24 cellular contexts compared by ENCODE assay signal in the genomic region with DNA sequence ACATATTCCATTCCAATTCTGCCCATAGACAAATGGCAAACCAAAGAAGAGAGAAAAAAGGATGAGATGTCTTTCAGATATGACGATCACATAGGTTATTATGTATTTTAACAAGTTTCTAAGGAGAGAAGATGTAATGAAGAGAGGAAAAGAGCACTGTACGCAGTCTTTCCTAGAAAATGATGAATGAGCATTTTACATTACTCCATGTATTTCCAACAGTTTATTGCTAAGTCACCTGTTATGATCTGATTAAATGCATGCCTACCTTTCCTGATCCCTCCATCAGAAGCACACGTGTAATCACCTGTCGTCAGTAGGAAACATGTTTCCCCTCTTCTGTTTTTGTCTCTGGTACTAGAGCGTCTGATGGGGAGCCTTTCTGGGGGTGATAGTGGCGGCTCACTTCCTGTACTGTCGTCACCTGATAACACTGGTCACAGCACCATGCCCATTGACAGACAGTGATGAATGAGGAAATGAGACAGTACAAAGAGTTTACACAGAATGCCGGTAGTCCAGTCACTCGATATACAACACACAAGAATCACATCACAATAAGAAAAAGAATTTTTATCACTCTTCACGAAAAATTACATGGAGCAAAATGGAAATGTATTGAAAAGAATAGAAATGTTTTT.
A peak's percentile ranks its signal among the peaks of the same experiment; 100 is the strongest.
DNase-seq lines count a peak whose midpoint lies in the region; ATAC-seq, FAIRE-seq and TF ChIP-seq lines count a peak whose summit lies in the region.
"Had no signal": no experiment of that assay in that cellular context is flagged by ENCODE, and none has a peak within 500 bp of the region (broad histone marks: within the 10 kb centered on the region; RNA-seq: fewer than 3 reads in every experiment).

No MANE protein-coding gene starts in this region.

- POLR2A ChIA-PET in GM12878 (lab: Charles Lee) (no interaction called here), HepG2 (lab: Yijun Ruan, JAX) (no interaction called here)

- RAD21 ChIA-PET in GM12878 (lab: Charles Lee; ENCODE audit: unreplicated experiment): no interaction called here

- TF ChIP-seq CTCF in GM12878 (IDR thresholded peaks at IDR 0.05 in 2 of 3, conservative IDR thresholded peaks at IDR 0.05 in 1 of 3; ENCODE audit: control insufficient read depth in 2 of 3, extremely low read depth in 1 of 3, insufficient read depth in 1 of 3, low read depth in 3 of 3, low read length in 3 of 3) (no peak), HepG2 (CRISPR knock-in tag; IDR thresholded peaks at IDR 0.05) (no peak), prostate gland (IDR thresholded peaks at IDR 0.05) (no peak)

- peak; percentile 77 for ATAC-seq in GM12878
- no peak for ATAC-seq in HepG2
- no peak for ATAC-seq in GM21737 (IDR thresholded peaks at IDR 0.05; ENCODE audit: unreplicated experiment)

- H3K79me2 ChIP-seq in GM12878 (ENCODE audit: control insufficient read depth, insufficient read depth, low read length): no peaks in the 10 kb centered on the region
- no peaks in the 10 kb centered on the region for H3K79me2 ChIP-seq in HepG2 (ENCODE audit: insufficient read depth, low read length)

- no peaks in the 10 kb centered on the region for H3K4me1 ChIP-seq in GM12878 (ENCODE audit: control insufficient read depth, insufficient read depth, low read length)
- H3K4me1 ChIP-seq in HepG2 (ENCODE audit: insufficient read depth, low read length): no peaks in the 10 kb centered on the region
- H3K4me1 ChIP-seq in prostate gland (replicated peaks): no peaks in the 10 kb centered on the region
- H3K4me1 ChIP-seq: Caco-2, SJSA1 had no signal

- in situ Hi-C loops in GM12878 (cut with MboI): no loop called here
- in situ Hi-C loops in HepG2 (cut with HindIII; ENCODE audit: extremely low pct_ligation_motif_present, low pct_unique_long_range_greater_than_20kb): no loop called here

- SMC1A ChIA-PET in GM12878 (lab: Charles Lee; ENCODE audit: uncharacterized antibody, unreplicated experiment): no interaction called here

- H2AFZ ChIP-seq in GM12878 (ENCODE audit: control insufficient read depth, low read depth, low read length) (no peak overlapping the region), HepG2 (ENCODE audit: low read length) (no peak overlapping the region)

- no peak for TF ChIP-seq POLR2A in GM12878 (IDR thresholded peaks at IDR 0.05; ENCODE audit: low read depth, low read length)
- no peak for TF ChIP-seq POLR2A in HepG2 (IDR thresholded peaks at IDR 0.05; ENCODE audit: insufficient read depth in 1 of 2, low read depth in 2 of 2, low read length in 2 of 2)
- TF ChIP-seq POLR2A in prostate gland (IDR thresholded peaks at IDR 0.05): no peak

- intact Hi-C loops in GM12878 (cut with micrococcal nuclease; ENCODE audit: unreplicated experiment) (no loop called here), HepG2 (cut with micrococcal nuclease; ENCODE audit: unreplicated experiment) (no loop called here), prostate gland (cut with DNase I) (no loop called here)

- no peaks in the 10 kb centered on the region for H4K20me1 ChIP-seq in GM12878 (ENCODE audit: control insufficient read depth, insufficient read depth)
- H4K20me1 ChIP-seq in HepG2 (ENCODE audit: insufficient read depth, low read length): no peaks in the 10 kb centered on the region

- H3K27ac ChIP-seq in GM12878 (ENCODE audit: control insufficient read depth, insufficient read depth) (no peak overlapping the region), HepG2 (ENCODE audit: extremely low read length, insufficient read depth, low read length) (no peak overlapping the region), prostate gland (no peak overlapping the region)
- H3K27ac ChIP-seq: KMS-11, SJSA1 had no signal

- H3K36me3 ChIP-seq in GM12878 (ENCODE audit: control insufficient read depth in 2 of 2, insufficient read depth in 2 of 2, low read length in 1 of 2) (no peaks in the 10 kb centered on the region), HepG2 (replicated peaks in 1 of 2; ENCODE audit: control insufficient read depth in 1 of 2, insufficient read depth in 2 of 2, low read length in 2 of 2) (no peaks in the 10 kb centered on the region), prostate gland (no peaks in the 10 kb centered on the region)
- H3K36me3 ChIP-seq: SJSA1 had no signal

- no peak overlapping the region for H3K9ac ChIP-seq in GM12878 (ENCODE audit: control insufficient read depth, insufficient read depth, low read length)
- no peak overlapping the region for H3K9ac ChIP-seq in HepG2 (ENCODE audit: insufficient read depth, low read depth, low read length)
- H3K9ac ChIP-seq: KMS-11 had no signal

- H3K27me3 ChIP-seq in GM12878 (replicated peaks in 1 of 2; ENCODE audit: control insufficient read depth in 2 of 2, insufficient read depth in 2 of 2, low read length in 1 of 2) (no peaks in the 10 kb centered on the region), HepG2 (ENCODE audit: control insufficient read depth in 1 of 2, insufficient read depth in 2 of 2, low read length in 2 of 2) (no peaks in the 10 kb centered on the region), prostate gland (replicated peaks; ENCODE audit: insufficient read depth) (no peaks in the 10 kb centered on the region)
- H3K27me3 ChIP-seq: SJSA1 had no signal

- CTCF ChIA-PET in GM12878 (lab: Yijun Ruan, JAX): no interaction called here
- CTCF ChIA-PET in HepG2 (lab: Yijun Ruan, JAX; ENCODE audit: low intra/inter-chr PET ratio, low total read pairs): no interaction called here

- no peak for TF ChIP-seq RAD21 in GM12878 (IDR thresholded peaks at IDR 0.05; ENCODE audit: insufficient read depth, low read depth, low read length)
- no peak for TF ChIP-seq RAD21 in HepG2 (CRISPR knock-in tag; IDR thresholded peaks at IDR 0.05)

- WGBS in GM12878 (ENCODE audit: insufficient coverage, insufficient replicate concordance, low lambda C conversion rate, missing lambda C conversion rate): 37% methylated on average over 10 of the region's 10 CpGs
- WGBS in HepG2 (ENCODE audit: low lambda C conversion rate): 15% methylated on average over 10 of the region's 10 CpGs
- WGBS in prostate gland: 76% methylated on average over 10 of the region's 10 CpGs

- TF ChIP-seq EP300 in GM12878 (IDR thresholded peaks at IDR 0.05; ENCODE audit: borderline replicate concordance in 1 of 2, control insufficient read depth in 1 of 2, low read depth in 2 of 2, low read length in 2 of 2): no peak
- TF ChIP-seq EP300 in HepG2 (IDR thresholded peaks at IDR 0.05; ENCODE audit: low read depth in 2 of 2, low read length in 2 of 2): no peak
- TF ChIP-seq EP300 in HepG2 (CRISPR knock-in tag; IDR thresholded peaks at IDR 0.05; ENCODE audit: borderline replicate concordance): no peak

- no peak overlapping the region for H3K4me2 ChIP-seq in GM12878 (ENCODE audit: control insufficient read depth, insufficient read depth)
- no peak overlapping the region for H3K4me2 ChIP-seq in HepG2 (ENCODE audit: low read depth, low read length)
- H3K4me2 ChIP-seq: KMS-11 had no signal

- DNase-seq in DMS53 (lab: John Stamatoyannopoulos, UW): peak; percentile 75
- peak; percentile 82 for DNase-seq in OCI-M1 (lab: John Stamatoyannopoulos, UW)
- DNase-seq in GM12878 (ENCODE audit: low read depth, low spot score): no peak
- no peak for DNase-seq in HepG2 (ENCODE audit: low spot score)
- no peak for DNase-seq in activated CD4-positive, alpha-beta T cell treated with anti-CD3 and anti-CD28 coated beads, Interleukin-2, amount 50 U/mL, for 4 hours
- DNase-seq in prostate gland (ENCODE audit: low spot score): no peak
- no peak for DNase-seq in Kasumi-1 (lab: John Stamatoyannopoulos, UW)
- DNase-seq: C1 segment of cervical spinal cord; Caco-2; CD4-positive, alpha-beta memory T cell; DND-41; H9; MV-4-11; NCI-H146; NCI-H1930; NCI-H524 treated with DMSO at 0.1 percent for 48 hours; NCI-H82; NK-92 treated with Interleukin-12 subunit alpha and Interleukin-12 subunit beta, amount 100 ng/mL, for 24 hours; Right ventricle myocardium superior; RPMI8226 had no signal

- H3K4me3 ChIP-seq in GM12878 (no peak overlapping the region), HepG2 (replicated peaks in 1 of 3; ENCODE audit: insufficient read depth in 1 of 3, low read depth in 2 of 3, low read length in 3 of 3) (no peak overlapping the region), prostate gland (no peak overlapping the region)
- H3K4me3 ChIP-seq: SJSA1 had no signal

- FAIRE-seq in GM12878 (lab: Jason Lieb, UNC) (no peak), HepG2 (lab: Jason Lieb, UNC) (no peak)
- FAIRE-seq: HTR-8/SVneo had no signal

- BruUV-seq in GM12878 (replicated peaks; lab: Mats Ljungman, UMichigan) (no TSS peak), HepG2 (replicated peaks; lab: Mats Ljungman, UMichigan) (no TSS peak)

- H3K9me3 ChIP-seq in GM12878 (replicated peaks; ENCODE audit: control insufficient read depth, insufficient read depth, low read length) (no peaks in the 10 kb centered on the region), HepG2 (ENCODE audit: low read length) (no peaks in the 10 kb centered on the region), prostate gland (no peaks in the 10 kb centered on the region)
- H3K9me3 ChIP-seq: Caco-2, SJSA1 had no signal

TF ChIP-seq in GM12878, 131 proteins besides CTCF, POLR2A, EP300 and RAD21 (continues in another document):
- TF ChIP-seq ATF7 (IDR thresholded peaks at IDR 0.05; ENCODE audit: low read depth): peak; percentile 52; the same call in 1 of the 2 replicates
- TF ChIP-seq ZNF217 (IDR thresholded peaks at IDR 0.05): no peak
- no peak for TF ChIP-seq POU2F2 (IDR thresholded peaks at IDR 0.05; ENCODE audit: borderline replicate concordance, low read depth, low read length)
- TF ChIP-seq FOS (IDR thresholded peaks at IDR 0.05; ENCODE audit: borderline replicate concordance, extremely low read depth, insufficient read length): no peak

TF ChIP-seq in HepG2, 621 proteins besides CTCF, POLR2A, EP300 and RAD21 (continues in another document):
- TF ChIP-seq MAFK (conservative IDR thresholded peaks at IDR 0.05 in 1 of 2, IDR thresholded peaks at IDR 0.05 in 1 of 2; ENCODE audit: low read length in 2 of 2): peak; percentile 37 to 50
- TF ChIP-seq, protein P1, sequence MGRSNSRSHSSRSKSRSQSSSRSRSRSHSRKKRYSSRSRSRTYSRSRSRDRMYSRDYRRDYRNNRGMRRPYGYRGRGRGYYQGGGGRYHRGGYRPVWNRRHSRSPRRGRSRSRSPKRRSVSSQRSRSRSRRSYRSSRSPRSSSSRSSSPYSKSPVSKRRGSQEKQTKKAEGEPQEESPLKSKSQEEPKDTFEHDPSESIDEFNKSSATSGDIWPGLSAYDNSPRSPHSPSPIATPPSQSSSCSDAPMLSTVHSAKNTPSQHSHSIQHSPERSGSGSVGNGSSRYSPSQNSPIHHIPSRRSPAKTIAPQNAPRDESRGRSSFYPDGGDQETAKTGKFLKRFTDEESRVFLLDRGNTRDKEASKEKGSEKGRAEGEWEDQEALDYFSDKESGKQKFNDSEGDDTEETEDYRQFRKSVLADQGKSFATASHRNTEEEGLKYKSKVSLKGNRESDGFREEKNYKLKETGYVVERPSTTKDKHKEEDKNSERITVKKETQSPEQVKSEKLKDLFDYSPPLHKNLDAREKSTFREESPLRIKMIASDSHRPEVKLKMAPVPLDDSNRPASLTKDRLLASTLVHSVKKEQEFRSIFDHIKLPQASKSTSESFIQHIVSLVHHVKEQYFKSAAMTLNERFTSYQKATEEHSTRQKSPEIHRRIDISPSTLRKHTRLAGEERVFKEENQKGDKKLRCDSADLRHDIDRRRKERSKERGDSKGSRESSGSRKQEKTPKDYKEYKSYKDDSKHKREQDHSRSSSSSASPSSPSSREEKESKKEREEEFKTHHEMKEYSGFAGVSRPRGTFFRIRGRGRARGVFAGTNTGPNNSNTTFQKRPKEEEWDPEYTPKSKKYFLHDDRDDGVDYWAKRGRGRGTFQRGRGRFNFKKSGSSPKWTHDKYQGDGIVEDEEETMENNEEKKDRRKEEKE (IDR thresholded peaks at IDR 0.05): no peak

Comparison
In these comparisons a context has a peak if more than half of its experiments do, and no peak if none do; other contexts are left out.
1. DNase-seq: peak in DMS53 (single experiment) and OCI-M1 (single experiment); none in GM12878 (single experiment), HepG2 (single experiment), activated CD4-positive, alpha-beta T cell treated with anti-CD3 and anti-CD28 coated beads, Interleukin-2, amount 50 U/mL, for 4 hours (0 of 2), prostate gland (single experiment) and Kasumi-1 (0 of 2).